Comparison of ENCODE assay signal across 8 cellular contexts in the genomic region with DNA sequence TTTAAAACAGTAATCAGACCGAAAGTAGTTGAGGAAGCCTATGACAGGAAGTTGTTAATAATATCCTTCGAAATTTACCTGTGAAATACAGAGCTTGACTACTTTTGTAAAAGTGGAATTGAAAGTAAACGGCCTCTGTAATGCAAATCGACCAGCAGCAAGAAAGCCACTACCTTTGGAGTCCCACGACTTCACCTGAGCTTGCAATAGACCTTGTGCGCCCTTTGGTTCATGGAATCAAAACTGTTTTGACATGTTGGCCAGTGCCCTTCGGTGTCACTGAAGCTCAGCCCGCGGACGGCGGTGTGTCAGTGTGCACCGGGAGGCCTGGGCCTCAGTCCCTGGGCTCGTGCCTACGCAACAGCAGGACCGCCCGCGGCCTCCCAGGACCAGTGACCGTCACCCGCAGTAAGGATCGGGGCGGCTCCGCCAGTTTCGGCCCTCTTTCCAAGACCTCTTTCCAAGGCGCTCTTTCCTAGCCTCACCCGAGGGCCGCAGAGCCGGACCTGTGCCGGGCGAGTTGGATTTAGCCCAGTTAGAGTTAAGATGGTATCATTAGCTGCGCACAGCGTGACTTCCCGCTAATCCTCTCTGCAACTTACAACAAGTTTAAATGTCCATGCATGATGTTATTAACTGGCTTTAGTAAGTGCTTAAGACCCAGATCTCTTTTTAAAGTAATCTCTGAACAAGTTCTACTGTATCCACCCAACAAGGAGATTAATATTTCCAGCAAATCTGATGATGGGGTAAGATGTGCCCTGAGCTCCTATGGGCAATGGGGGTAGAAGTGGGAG.
DNase-seq lines count a peak whose midpoint lies in the region; ATAC-seq and TF ChIP-seq lines count a peak whose summit lies in the region.

No MANE protein-coding gene starts in this region.

- peak; percentile 64 for ATAC-seq in GM21723 (IDR thresholded peaks at IDR 0.05; ENCODE audit: unreplicated experiment)
- ATAC-seq in esophagus mucosa = no peak

- H3K4me3 Mint-ChIP-seq in immature natural killer cell = peak overlapping the region; percentile 42 to 68 (median 49)

- peaks cover 0 to 4% (median 0%) of the 10 kb centered on the region in 3 donors for H3K36me3 Mint-ChIP-seq in immature natural killer cell

- peak; percentile 57 for DNase-seq in GM13977 (ENCODE audit: low spot score)
- DNase-seq in NCI-H82 treated with DMSO at 0.1 percent for 48 hours (lab: John Stamatoyannopoulos, UW; ENCODE audit: unreplicated experiment) = peak; percentile 31
- DNase-seq in immature natural killer cell = no peak
- DNase-seq in stimulated activated CD4-positive, alpha-beta T cell treated with anti-CD3 and anti-CD28 coated beads, Interleukin-1b, Interleukin-23, amount 100 ng/mL, for 48 hours = no peak
- no peak for DNase-seq in epidermal melanocyte (ENCODE audit: insufficient read length, low spot score)
- DNase-seq in OCI-M1 (lab: John Stamatoyannopoulos, UW) = no peak

- in situ Hi-C loops in GM13977 (cut with MboI; ENCODE audit: low pct_unique_long_range_greater_than_20kb, low sequenced_read_pairs, unreplicated experiment) = no loop called here

- peaks cover 14 to 25% of the 10 kb centered on the region in 2 donors for H3K4me1 Mint-ChIP-seq in immature natural killer cell

- H3K27ac Mint-ChIP-seq in immature natural killer cell = no peak overlapping the region

- peaks cover 34 to 61% (median 52%) of the 10 kb centered on the region in 3 donors for H3K27me3 Mint-ChIP-seq in immature natural killer cell (ENCODE audit: low read depth in 3 of 3)

- peaks cover 6 to 40% (median 12%) of the 10 kb centered on the region in 6 donors for H3K9me3 Mint-ChIP-seq in immature natural killer cell

- no peak for TF ChIP-seq CTCF in GM13977 (IDR thresholded peaks at IDR 0.05; ENCODE audit: extremely low read depth, insufficient read depth, missing control alignments)

Comparison
In these comparisons a context has a peak if more than half of its experiments do, and no peak if none do; other contexts are left out.
1. DNase-seq: peak in GM13977 (single experiment) and NCI-H82 treated with DMSO at 0.1 percent for 48 hours (single experiment); none in immature natural killer cell (0 of 3), stimulated activated CD4-positive, alpha-beta T cell treated with anti-CD3 and anti-CD28 coated beads, Interleukin-1b, Interleukin-23, amount 100 ng/mL, for 48 hours (single experiment), epidermal melanocyte (single experiment) and OCI-M1 (single experiment).